Comparison of ENCODE assay signal across 31 cellular contexts in the genomic region with DNA sequence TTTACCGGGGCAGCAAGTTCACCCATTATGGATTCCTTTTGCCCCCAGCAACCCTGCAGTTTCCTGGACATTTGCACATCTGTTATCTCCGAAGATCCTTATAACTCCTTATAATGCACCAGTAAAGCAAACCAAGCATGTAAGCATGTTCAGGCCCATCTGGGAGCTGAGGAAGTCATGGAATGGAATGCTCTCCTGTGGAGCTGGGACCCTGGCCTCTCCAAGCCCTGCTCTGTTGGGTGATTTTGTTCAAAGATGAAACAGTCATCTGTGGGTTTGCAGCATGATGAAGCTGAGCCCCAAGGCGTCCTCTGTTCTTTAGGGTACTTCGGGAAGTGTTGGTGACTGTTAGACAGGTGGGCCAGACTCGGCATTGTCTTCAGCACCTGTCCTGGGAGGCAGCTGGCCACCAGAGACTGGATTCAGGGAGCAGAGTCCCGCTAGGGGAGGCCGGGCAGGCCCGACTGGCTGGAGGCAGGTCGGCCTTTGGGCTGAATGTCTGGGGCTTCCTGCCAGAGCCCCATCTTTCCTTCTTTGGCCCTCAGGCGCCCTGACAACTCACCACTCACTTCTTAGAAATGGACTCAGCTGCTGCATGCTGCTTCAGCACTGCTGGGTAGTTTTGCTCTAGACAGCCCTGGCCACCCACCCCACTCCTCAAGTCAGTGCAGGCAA. TPM values are rescaled to one million over a fixed set of nuclear protein-coding genes. Genes with fewer than 3 reads are reported as not detected.
DNase-seq lines count a peak whose midpoint lies in the region; ATAC-seq, FAIRE-seq and TF ChIP-seq lines count a peak whose summit lies in the region.
"Had no signal": no experiment of that assay in that cellular context is flagged by ENCODE, and none has a peak within 500 bp of the region (broad histone marks: within the 10 kb centered on the region; RNA-seq: fewer than 3 reads in every experiment).

No MANE protein-coding gene starts in this region.

- TF ChIP-seq POLR2A in HepG2 (IDR thresholded peaks at IDR 0.05; ENCODE audit: insufficient read depth in 1 of 2, low read depth in 2 of 2, low read length in 2 of 2) (no peak), right lobe of liver (IDR thresholded peaks at IDR 0.05) (no peak), H1 (IDR thresholded peaks at IDR 0.05; ENCODE audit: control extremely low read depth in 1 of 2, low read depth in 2 of 2, low read length in 2 of 2) (no peak)

- H2AK5ac ChIP-seq in H1 (ENCODE audit: low read depth, low read length), result no peak overlapping the region

- H2BK20ac ChIP-seq in H1 (ENCODE audit: low read length), result no peak overlapping the region

- POLR2A ChIA-PET in HepG2 (lab: Yijun Ruan, JAX), result interaction anchor here (1.0 kb wide), 1 partner anchor 82 kb away, joined by 3 read pairs; no protein-coding TSS in a partner anchor
- POLR2A ChIA-PET in H1 (lab: Charles Lee; ENCODE audit: partially characterized antibody), result interaction anchor here (1.0 to 4.1 kb wide), 2 partner anchors 21 to 38 kb away, joined by 3 to 24 read pairs; no protein-coding TSS in a partner anchor

- CTCF ChIA-PET in HepG2 (lab: Yijun Ruan, JAX; ENCODE audit: low intra/inter-chr PET ratio, low total read pairs) (no interaction called here), H1 (lab: Charles Lee; ENCODE audit: partially characterized antibody) (interaction anchor here (0.5 to 5.1 kb wide), 17 partner anchors 8 to 880 kb away, joined by 3 to 27 read pairs (median 4); no protein-coding TSS in a partner anchor)

- FAIRE-seq in HepG2 (lab: Jason Lieb, UNC), result no peak
- no peak for FAIRE-seq in H1 (lab: Jason Lieb, UNC)
- FAIRE-seq in kidney (lab: Jason Lieb, UNC), result no peak
- no peak for FAIRE-seq in D721Med (lab: Jason Lieb, UNC)
- FAIRE-seq: A204.1, GM12891, RCC 7860 had no signal

- no peak overlapping the region for H4K8ac ChIP-seq in H1 (ENCODE audit: extremely low read depth, insufficient read depth, low read length)

- WGBS in HepG2 (ENCODE audit: low lambda C conversion rate), result 63% methylated on average over 3 of the region's 10 CpGs
- 60% methylated on average over 1 of the region's 10 CpGs for WGBS in right lobe of liver (ENCODE audit: insufficient coverage, low coverage, low lambda C conversion rate, missing lambda C conversion rate)
- 85% methylated on average over 10 of the region's 10 CpGs; no CpG with 5 or more reads in 1 of the 2 experiments for WGBS in H1 (ENCODE audit: extremely low coverage in 1 of 2, insufficient coverage in 1 of 2, insufficient read length in 1 of 2, insufficient replicate concordance in 2 of 2, low coverage in 1 of 2, low lambda C conversion rate in 2 of 2, missing lambda C conversion rate in 1 of 2), 2 experiments

- H2AFZ ChIP-seq in HepG2 (ENCODE audit: low read length) (no peak overlapping the region), H1 (ENCODE audit: low read length) (no peak overlapping the region)
- H2AFZ ChIP-seq: GM23338 had no signal

- H3K56ac ChIP-seq in H1 (replicated peaks; ENCODE audit: insufficient read length, low read depth, low read length), result no peak overlapping the region

- DNase-seq in HepG2 (ENCODE audit: low spot score) (no peak), right lobe of liver (no peak), H1 (ENCODE audit: low read depth in 1 of 2, low spot score in 2 of 2) (no peak), kidney (peak; percentile 46), D721Med (ENCODE audit: insufficient read length, low spot score) (no peak)
- no peak for DNase-seq in stimulated activated CD4-positive, alpha-beta T cell treated with anti-CD3 and anti-CD28 coated beads, Interleukin-2, amount 100 ng/mL, for 24 hours
- DNase-seq: AML-193; Caco-2; CD4-positive, alpha-beta memory T cell; DMS 273 treated with DMSO at 0.1 percent for 48 hours; DMS79; EL; GDM1; HFFc6; IMR-90; KG1; MG63; NCI-H1105 treated with DMSO at 0.1 percent for 48 hours; NCI-H146; NCI-H1930; NCI-H2107; NCI-H524; NCI-H774; SJCRH30 had no signal

- H4K91ac ChIP-seq in H1 (replicated peaks; ENCODE audit: insufficient read length, low read length), result no peak overlapping the region

- no peak overlapping the region for H3K4ac ChIP-seq in H1 (replicated peaks; ENCODE audit: insufficient read length, low read depth, low read length)

- TF ChIP-seq RAD21 in HepG2 (CRISPR knock-in tag; IDR thresholded peaks at IDR 0.05) (no peak), H1 (IDR thresholded peaks at IDR 0.05 in 1 of 2, conservative IDR thresholded peaks at IDR 0.05 in 1 of 2; ENCODE audit: low read depth in 2 of 2, low read length in 2 of 2) (no peak)

- H4K20me1 ChIP-seq in HepG2 (ENCODE audit: insufficient read depth, low read length) (peaks cover 3% of the 10 kb centered on the region; the same call in 1 of the 2 replicates), H1 (replicated peaks in 1 of 2; ENCODE audit: control insufficient read depth in 1 of 2, insufficient read depth in 2 of 2, low read length in 2 of 2) (no peaks in the 10 kb centered on the region)

- H3K14ac ChIP-seq in H1 (ENCODE audit: insufficient read length), result no peak overlapping the region

- no peak overlapping the region for H3K4me3 ChIP-seq in HepG2 (replicated peaks in 1 of 3; ENCODE audit: insufficient read depth in 1 of 3, low read depth in 2 of 3, low read length in 3 of 3)
- H3K4me3 ChIP-seq in right lobe of liver, result no peak overlapping the region
- H3K4me3 ChIP-seq in H1 (ENCODE audit: extremely low read depth in 1 of 4, insufficient read depth in 2 of 4, low read depth in 3 of 4, low read length in 4 of 4), result no peak overlapping the region
- H3K4me3 ChIP-seq in kidney (ENCODE audit: low read length in 2 of 2), result no peak overlapping the region
- H3K4me3 ChIP-seq: BLaER1 treated with 17β-estradiol and CSF1 and Interleukin-3, amounts not matched to agents 10 nM and 100 nM; GM23338; HAP-1; MG63; SJCRH30 had no signal

- H3K4me1 ChIP-seq in HepG2 (ENCODE audit: insufficient read depth, low read length), result peaks cover 24% of the 10 kb centered on the region
- H3K4me1 ChIP-seq in right lobe of liver, result peaks cover 0 to 12% (median 5%) of the 10 kb centered on the region in 4 donors
- H3K4me1 ChIP-seq in H1 (replicated peaks in 1 of 4; ENCODE audit: control insufficient read depth in 3 of 4, insufficient read depth in 4 of 4, low read length in 3 of 4), result peaks cover 0 to 3% (median 3%) of the 10 kb centered on the region in 4 experiments; a peak in 5 of 7 replicates
- H3K4me1 ChIP-seq in kidney (ENCODE audit: control insufficient read depth in 1 of 2, insufficient read depth in 1 of 2, low read depth in 1 of 2, low read length in 2 of 2), result peaks cover 0 to 11% of the 10 kb centered on the region in 2 donors
- H3K4me1 ChIP-seq: HAP-1 had no signal

- TF ChIP-seq EP300 in HepG2 (IDR thresholded peaks at IDR 0.05; ENCODE audit: low read depth in 2 of 2, low read length in 2 of 2) (no peak), HepG2 (CRISPR knock-in tag; IDR thresholded peaks at IDR 0.05; ENCODE audit: borderline replicate concordance) (no peak), H1 (IDR thresholded peaks at IDR 0.05; ENCODE audit: borderline replicate concordance in 1 of 2, low read depth in 2 of 2, low read length in 2 of 2) (no peak)

- ATAC-seq in HepG2 (no peak), right lobe of liver (no peak), HG03439 (IDR thresholded peaks at IDR 0.05; ENCODE audit: unreplicated experiment) (no peak)
- ATAC-seq: GM23338 had no signal

- no peak overlapping the region for H3K18ac ChIP-seq in H1 (ENCODE audit: extremely low read depth, low read length)

- H3K23me2 ChIP-seq in H1 (ENCODE audit: low read depth, low read length), result peaks cover 4% of the 10 kb centered on the region; the same call in 1 of the 2 replicates

- H3K23ac ChIP-seq in H1 (ENCODE audit: insufficient read length), result no peak overlapping the region

- H3K4me2 ChIP-seq in HepG2 (ENCODE audit: low read depth, low read length), result no peak overlapping the region
- H3K4me2 ChIP-seq in H1 (ENCODE audit: insufficient read depth in 1 of 2, low read depth in 2 of 2, low read length in 2 of 2), result no peak overlapping the region
- H3K4me2 ChIP-seq: GM23338 had no signal

- H3K9me3 ChIP-seq in HepG2 (ENCODE audit: low read length) (no peaks in the 10 kb centered on the region), right lobe of liver (no peaks in the 10 kb centered on the region), H1 (ENCODE audit: insufficient read depth in 2 of 2, low read depth in 1 of 2, low read length in 1 of 2) (no peaks in the 10 kb centered on the region), kidney (ENCODE audit: control insufficient read depth in 1 of 2, low read length in 2 of 2) (no peaks in the 10 kb centered on the region)
- H3K9me3 ChIP-seq: BLaER1 treated with 17β-estradiol and CSF1 and Interleukin-3, amounts not matched to agents 10 nM and 100 nM; Caco-2; HAP-1; MG63; SJCRH30 had no signal

- no peak overlapping the region for H3K27ac ChIP-seq in HepG2 (ENCODE audit: extremely low read length, insufficient read depth, low read length)
- no peak overlapping the region for H3K27ac ChIP-seq in right lobe of liver
- H3K27ac ChIP-seq in H1 (ENCODE audit: low read depth, low read length), result no peak overlapping the region
- H3K27ac ChIP-seq in kidney (ENCODE audit: low read depth in 2 of 2, low read length in 2 of 2), result no peak overlapping the region
- H3K27ac ChIP-seq: BLaER1 treated with 17β-estradiol and CSF1 and Interleukin-3, amounts not matched to agents 10 nM and 100 nM; SJCRH30 had no signal

- H3K27me3 ChIP-seq in HepG2 (ENCODE audit: control insufficient read depth in 1 of 2, insufficient read depth in 2 of 2, low read length in 2 of 2) (no peaks in the 10 kb centered on the region), right lobe of liver (no peaks in the 10 kb centered on the region), H1 (replicated peaks in 1 of 4; ENCODE audit: control insufficient read depth in 3 of 4, extremely low read depth in 1 of 4, insufficient read depth in 3 of 4, low read length in 3 of 4) (peaks cover 0 to 14% (median 10%) of the 10 kb centered on the region in 4 experiments; a peak in 4 of 7 replicates)
- H3K27me3 ChIP-seq: MG63 had no signal

- 0 out of 2 replicates have a peak overlapping the region, but pooled peaks have one; percentile 9 for H2BK12ac ChIP-seq in H1 (ENCODE audit: low read depth, low read length)

- H3K79me1 ChIP-seq in H1 (ENCODE audit: low read depth, low read length), result no peaks in the 10 kb centered on the region; the same call in 1 of the 2 replicates

- no TSS peak for BruUV-seq in HepG2 (replicated peaks; lab: Mats Ljungman, UMichigan)

- H3K9ac ChIP-seq in HepG2 (ENCODE audit: insufficient read depth, low read depth, low read length), result no peak overlapping the region
- H3K9ac ChIP-seq in H1 (replicated peaks in 1 of 4; ENCODE audit: extremely low read depth in 1 of 4, low read depth in 3 of 4, low read length in 3 of 4), result no peak overlapping the region
- H3K9ac ChIP-seq in kidney (ENCODE audit: low read length in 2 of 2), result no peak overlapping the region
- H3K9ac ChIP-seq: BLaER1 treated with 17β-estradiol and CSF1 and Interleukin-3, amounts not matched to agents 10 nM and 100 nM had no signal

- no peak for TF ChIP-seq CTCF in HepG2 (CRISPR knock-in tag; IDR thresholded peaks at IDR 0.05)
- no peak for TF ChIP-seq CTCF in right lobe of liver (IDR thresholded peaks at IDR 0.05)
- no peak for TF ChIP-seq CTCF in H1 (IDR thresholded peaks at IDR 0.05; ENCODE audit: control extremely low read depth in 1 of 3, insufficient read depth in 1 of 3, low read depth in 1 of 3, low read length in 3 of 3)
- no peak for TF ChIP-seq CTCF in kidney (IDR thresholded peaks at IDR 0.05; ENCODE audit: borderline replicate concordance, extremely low read depth, insufficient read depth)
- no peak for TF ChIP-seq CTCF in D721Med (IDR thresholded peaks at IDR 0.05; ENCODE audit: insufficient read depth, missing control alignments)

- H4K5ac ChIP-seq in H1 (ENCODE audit: insufficient read length, low read depth, low read length), result no peak overlapping the region

- H3K79me2 ChIP-seq in HepG2 (ENCODE audit: insufficient read depth, low read length), result no peaks in the 10 kb centered on the region
- H3K79me2 ChIP-seq in H1 (ENCODE audit: control insufficient read depth in 1 of 2, insufficient read depth in 2 of 2, low read length in 2 of 2), result no peaks in the 10 kb centered on the region

- H2BK15ac ChIP-seq in H1 (ENCODE audit: low read length), result no peak overlapping the region

- in situ Hi-C loops in HepG2 (cut with HindIII; ENCODE audit: extremely low pct_ligation_motif_present, low pct_unique_long_range_greater_than_20kb), result no loop called here

- no peak overlapping the region for H2BK5ac ChIP-seq in H1 (ENCODE audit: low read depth, low read length)

- intact Hi-C loops in HepG2 (cut with micrococcal nuclease; ENCODE audit: unreplicated experiment), result no loop called here
- intact Hi-C loops in right lobe of liver (cut with DNase I), result no loop called here
- intact Hi-C loops in kidney (cut with DNase I), result no loop called here

- H2BK120ac ChIP-seq in H1 (replicated peaks; ENCODE audit: low read depth, low read length), result no peak overlapping the region

- no peaks in the 10 kb centered on the region for H3K36me3 ChIP-seq in HepG2 (replicated peaks in 1 of 2; ENCODE audit: control insufficient read depth in 1 of 2, insufficient read depth in 2 of 2, low read length in 2 of 2)
- H3K36me3 ChIP-seq in right lobe of liver, result no peaks in the 10 kb centered on the region
- no peaks in the 10 kb centered on the region for H3K36me3 ChIP-seq in H1 (ENCODE audit: control insufficient read depth in 2 of 4, insufficient read depth in 4 of 4, low read length in 3 of 4)
- peaks cover 0 to 2% of the 10 kb centered on the region in 2 donors for H3K36me3 ChIP-seq in kidney (ENCODE audit: control insufficient read depth in 1 of 2, insufficient read depth in 2 of 2, low read length in 2 of 2)
- H3K36me3 ChIP-seq: HAP-1, MG63, SJCRH30 had no signal

RNA-seq across cellular contexts. Expression of a gene that starts 3.9 kb away (rescaled TPM):
- total RNA-seq in HepG2 (2016; rRNA removed; fragmentation: Illumina TruSeq; extraction: Trizol) (0.42 and 0.64 TPM in 2 replicates), right lobe of liver (10 to 100 TPM in 2 of 6 experiments, 1 to 10 TPM in 4; 1.6 to 11.2 (median 8.1) TPM), kidney (12.1 TPM)
- under 0.01 and 0.35 TPM in 2 replicates for total RNA-seq in HepG2 (2016; cell fraction: cytosol; rRNA removed; fragmentation: Illumina TruSeq; extraction: Trizol; ENCODE audit: low read depth)
- 0.18 and 0.74 TPM in 2 replicates for total RNA-seq in HepG2 (2016; cell fraction: insoluble cytoplasmic fraction; rRNA removed; fragmentation: Illumina TruSeq; extraction: Trizol)
- total RNA-seq in HepG2 (2016; cell fraction: membrane; rRNA removed; fragmentation: Illumina TruSeq; extraction: Trizol), result 0.07 and 0.22 TPM in 2 replicates
- 1.7 and 2.1 TPM in 2 replicates for total RNA-seq in HepG2 (2016; cell fraction: nucleus; rRNA removed; fragmentation: Illumina TruSeq; extraction: Trizol)
- polyA plus RNA-seq in HepG2 (2011; rRNA removed) (3.5 and 4.8 TPM in 2 replicates), H1 (2011; rRNA removed) (1.0 and 1.9 TPM in 2 replicates), kidney (ENCODE audit: insufficient read depth, low read depth, low replicate concordance) (1.7 TPM)
- 0.85 and 1.5 TPM in 2 replicates for polyA plus RNA-seq in HepG2 (2011; cell fraction: cytosol; rRNA removed)
- polyA plus RNA-seq in HepG2 (2011; cell fraction: nucleus; rRNA removed), result 32.0 and 33.0 TPM in 2 replicates
- polyA plus RNA-seq in HepG2 (2012), result 2.0 and 3.0 TPM in 2 replicates
- polyA plus RNA-seq in HepG2 (2016; cell fraction: cytosol; fragmentation: Illumina TruSeq; extraction: Trizol; ENCODE audit: low read depth), result 0.07 TPM in 1 of 2 replicates, not detected in the other
- polyA plus RNA-seq in HepG2 (2016; cell fraction: insoluble cytoplasmic fraction; fragmentation: Illumina TruSeq; extraction: Trizol; ENCODE audit: low read depth), result 0.13 and 0.34 TPM in 2 replicates
- polyA plus RNA-seq in HepG2 (2016; cell fraction: membrane; fragmentation: Illumina TruSeq; extraction: Trizol; ENCODE audit: low read depth), result 0.09 and 0.14 TPM in 2 replicates
- polyA plus RNA-seq in HepG2 (2016; cell fraction: nucleus; fragmentation: Illumina TruSeq; extraction: Trizol; ENCODE audit: insufficient read depth, low read depth), result 1.9 and 2.5 TPM in 2 replicates
- polyA minus RNA-seq in HepG2 (2011; rRNA and poly(A)+ RNA removed; ENCODE audit: low replicate concordance), result 8.3 and 11.0 TPM in 2 replicates
- polyA minus RNA-seq in HepG2 (2011; cell fraction: cytosol; rRNA and poly(A)+ RNA removed), result 0.35 and 0.99 TPM in 2 replicates
- polyA minus RNA-seq in HepG2 (2011; cell fraction: nucleus; rRNA and poly(A)+ RNA removed), result 12.2 and 14.8 TPM in 2 replicates
- 0.63 and 1.5 TPM in 2 replicates for total RNA-seq in H1 (2021; fragmentation: NEBNext Ultra II Directional; extraction: Animal tissue kit (Norgen Biotek cat#: 25700))
- polyA plus RNA-seq in H1 (2011; cell fraction: cytosol; rRNA removed), result 1.1 TPM
- polyA plus RNA-seq in H1 (2011; cell fraction: nucleus; rRNA removed), result 10.6 TPM
- polyA plus RNA-seq in H1 (2012, experiment 1 of 2), result 0.35 to 1.7 TPM (median 1.0 TPM) in 4 replicates
- polyA plus RNA-seq in H1 (2012, experiment 2 of 2), result 0.13 TPM
- 0.22 TPM for polyA plus RNA-seq in H1 (2013, experiment 1 of 2)
- 0.20 TPM for polyA plus RNA-seq in H1 (2013, experiment 2 of 2)
- 4.0 and 4.2 TPM in 2 replicates for polyA minus RNA-seq in H1 (2011; rRNA and poly(A)+ RNA removed)
- polyA minus RNA-seq in H1 (2011; cell fraction: cytosol; rRNA and poly(A)+ RNA removed), result 2.2 TPM
- 6.1 TPM for polyA minus RNA-seq in H1 (2011; cell fraction: nucleus; rRNA and poly(A)+ RNA removed)

RNA-seq across cellular contexts. Expression of a gene that starts 32.4 kb away (rescaled TPM):
- total RNA-seq in HepG2 (2016; rRNA removed; fragmentation: Illumina TruSeq; extraction: Trizol) (91.7 and 126 TPM in 2 replicates), right lobe of liver (100 to 1,000 TPM in 4 of 6 experiments, 10 to 100 TPM in 2; 75.1 to 320 (median 178) TPM), kidney (30.7 TPM)
- 33.8 and 34.0 TPM in 2 replicates for total RNA-seq in HepG2 (2016; cell fraction: cytosol; rRNA removed; fragmentation: Illumina TruSeq; extraction: Trizol; ENCODE audit: low read depth)
- total RNA-seq in HepG2 (2016; cell fraction: insoluble cytoplasmic fraction; rRNA removed; fragmentation: Illumina TruSeq; extraction: Trizol), result 89.0 and 132 TPM in 2 replicates
- 68.4 and 70.3 TPM in 2 replicates for total RNA-seq in HepG2 (2016; cell fraction: membrane; rRNA removed; fragmentation: Illumina TruSeq; extraction: Trizol)
- 155 and 170 TPM in 2 replicates for total RNA-seq in HepG2 (2016; cell fraction: nucleus; rRNA removed; fragmentation: Illumina TruSeq; extraction: Trizol)
- polyA plus RNA-seq in HepG2 (2011; rRNA removed) (70.0 and 102 TPM in 2 replicates), H1 (2011; rRNA removed) (8.7 and 11.1 TPM in 2 replicates), kidney (ENCODE audit: insufficient read depth, low read depth, low replicate concordance) (50.2 TPM)
- polyA plus RNA-seq in HepG2 (2011; cell fraction: cytosol; rRNA removed), result 57.2 and 86.0 TPM in 2 replicates
- polyA plus RNA-seq in HepG2 (2011; cell fraction: nucleus; rRNA removed), result 489 and 498 TPM in 2 replicates
- 41.5 and 43.2 TPM in 2 replicates for polyA plus RNA-seq in HepG2 (2012)
- polyA plus RNA-seq in HepG2 (2016; cell fraction: cytosol; fragmentation: Illumina TruSeq; extraction: Trizol; ENCODE audit: low read depth), result 21.7 and 24.0 TPM in 2 replicates
- 64.0 and 68.6 TPM in 2 replicates for polyA plus RNA-seq in HepG2 (2016; cell fraction: insoluble cytoplasmic fraction; fragmentation: Illumina TruSeq; extraction: Trizol; ENCODE audit: low read depth)
- 44.9 and 46.0 TPM in 2 replicates for polyA plus RNA-seq in HepG2 (2016; cell fraction: membrane; fragmentation: Illumina TruSeq; extraction: Trizol; ENCODE audit: low read depth)
- 216 and 226 TPM in 2 replicates for polyA plus RNA-seq in HepG2 (2016; cell fraction: nucleus; fragmentation: Illumina TruSeq; extraction: Trizol; ENCODE audit: insufficient read depth, low read depth)
- 13.9 and 184 TPM in 2 replicates for polyA minus RNA-seq in HepG2 (2011; rRNA and poly(A)+ RNA removed; ENCODE audit: low replicate concordance)
- 18.4 and 23.4 TPM in 2 replicates for polyA minus RNA-seq in HepG2 (2011; cell fraction: cytosol; rRNA and poly(A)+ RNA removed)
- polyA minus RNA-seq in HepG2 (2011; cell fraction: nucleus; rRNA and poly(A)+ RNA removed), result 164 and 185 TPM in 2 replicates
- total RNA-seq in H1 (2021; fragmentation: NEBNext Ultra II Directional; extraction: Animal tissue kit (Norgen Biotek cat#: 25700)), result 3.5 and 4.2 TPM in 2 replicates
- polyA plus RNA-seq in H1 (2011; cell fraction: cytosol; rRNA removed), result 10.1 TPM
- 23.2 TPM for polyA plus RNA-seq in H1 (2011; cell fraction: nucleus; rRNA removed)
- polyA plus RNA-seq in H1 (2012, experiment 1 of 2), result 4.5 to 7.2 TPM (median 6.2 TPM) in 4 replicates
- polyA plus RNA-seq in H1 (2012, experiment 2 of 2), result 6.8 TPM
- polyA plus RNA-seq in H1 (2013, experiment 1 of 2), result 3.0 TPM
- 2.4 TPM for polyA plus RNA-seq in H1 (2013, experiment 2 of 2)
- 6.1 and 8.1 TPM in 2 replicates for polyA minus RNA-seq in H1 (2011; rRNA and poly(A)+ RNA removed)
- 4.9 TPM for polyA minus RNA-seq in H1 (2011; cell fraction: cytosol; rRNA and poly(A)+ RNA removed)
- 14.2 TPM for polyA minus RNA-seq in H1 (2011; cell fraction: nucleus; rRNA and poly(A)+ RNA removed)

RNA-seq across cellular contexts. Expression of a gene that starts 41.6 kb away (rescaled TPM):
- total RNA-seq in HepG2 (2016; rRNA removed; fragmentation: Illumina TruSeq; extraction: Trizol) (59.5 and 62.0 TPM in 2 replicates), right lobe of liver (10 to 100 TPM; 14.1 to 25.2 (median 20.7) TPM), kidney (75.8 TPM)
- 6.3 and 6.7 TPM in 2 replicates for total RNA-seq in HepG2 (2016; cell fraction: cytosol; rRNA removed; fragmentation: Illumina TruSeq; extraction: Trizol; ENCODE audit: low read depth)
- 58.9 and 60.5 TPM in 2 replicates for total RNA-seq in HepG2 (2016; cell fraction: insoluble cytoplasmic fraction; rRNA removed; fragmentation: Illumina TruSeq; extraction: Trizol)
- total RNA-seq in HepG2 (2016; cell fraction: membrane; rRNA removed; fragmentation: Illumina TruSeq; extraction: Trizol), result 27.7 and 28.8 TPM in 2 replicates
- total RNA-seq in HepG2 (2016; cell fraction: nucleus; rRNA removed; fragmentation: Illumina TruSeq; extraction: Trizol), result 32.4 and 32.6 TPM in 2 replicates
- polyA plus RNA-seq in HepG2 (2011; rRNA removed) (39.1 and 41.9 TPM in 2 replicates), H1 (2011; rRNA removed) (25.8 and 33.5 TPM in 2 replicates), kidney (ENCODE audit: insufficient read depth, low read depth, low replicate concordance) (20.9 TPM)
- 23.5 and 37.7 TPM in 2 replicates for polyA plus RNA-seq in HepG2 (2011; cell fraction: cytosol; rRNA removed)
- 10.7 and 14.5 TPM in 2 replicates for polyA plus RNA-seq in HepG2 (2011; cell fraction: nucleus; rRNA removed)
- polyA plus RNA-seq in HepG2 (2012), result 48.3 and 52.2 TPM in 2 replicates
- polyA plus RNA-seq in HepG2 (2016; cell fraction: cytosol; fragmentation: Illumina TruSeq; extraction: Trizol; ENCODE audit: low read depth), result 3.6 and 4.2 TPM in 2 replicates
- 60.6 and 66.1 TPM in 2 replicates for polyA plus RNA-seq in HepG2 (2016; cell fraction: insoluble cytoplasmic fraction; fragmentation: Illumina TruSeq; extraction: Trizol; ENCODE audit: low read depth)
- polyA plus RNA-seq in HepG2 (2016; cell fraction: membrane; fragmentation: Illumina TruSeq; extraction: Trizol; ENCODE audit: low read depth), result 13.9 and 15.0 TPM in 2 replicates
- 38.8 and 40.8 TPM in 2 replicates for polyA plus RNA-seq in HepG2 (2016; cell fraction: nucleus; fragmentation: Illumina TruSeq; extraction: Trizol; ENCODE audit: insufficient read depth, low read depth)
- 52.7 and 77.7 TPM in 2 replicates for polyA minus RNA-seq in HepG2 (2011; rRNA and poly(A)+ RNA removed; ENCODE audit: low replicate concordance)
- 29.3 and 33.9 TPM in 2 replicates for polyA minus RNA-seq in HepG2 (2011; cell fraction: cytosol; rRNA and poly(A)+ RNA removed)
- 28.7 and 33.2 TPM in 2 replicates for polyA minus RNA-seq in HepG2 (2011; cell fraction: nucleus; rRNA and poly(A)+ RNA removed)
- 77.2 and 82.7 TPM in 2 replicates for total RNA-seq in H1 (2021; fragmentation: NEBNext Ultra II Directional; extraction: Animal tissue kit (Norgen Biotek cat#: 25700))
- polyA plus RNA-seq in H1 (2011; cell fraction: cytosol; rRNA removed), result 39.1 TPM
- polyA plus RNA-seq in H1 (2011; cell fraction: nucleus; rRNA removed), result 15.2 TPM
- 51.4 to 74.4 TPM (median 59.0 TPM) in 4 replicates for polyA plus RNA-seq in H1 (2012, experiment 1 of 2)
- polyA plus RNA-seq in H1 (2012, experiment 2 of 2), result 15.1 TPM
- polyA plus RNA-seq in H1 (2013, experiment 1 of 2), result 26.5 TPM
- 26.3 TPM for polyA plus RNA-seq in H1 (2013, experiment 2 of 2)
- polyA minus RNA-seq in H1 (2011; rRNA and poly(A)+ RNA removed), result 75.6 and 86.5 TPM in 2 replicates
- polyA minus RNA-seq in H1 (2011; cell fraction: cytosol; rRNA and poly(A)+ RNA removed), result 38.2 TPM
- 25.1 TPM for polyA minus RNA-seq in H1 (2011; cell fraction: nucleus; rRNA and poly(A)+ RNA removed)
